In the genomic region with DNA sequence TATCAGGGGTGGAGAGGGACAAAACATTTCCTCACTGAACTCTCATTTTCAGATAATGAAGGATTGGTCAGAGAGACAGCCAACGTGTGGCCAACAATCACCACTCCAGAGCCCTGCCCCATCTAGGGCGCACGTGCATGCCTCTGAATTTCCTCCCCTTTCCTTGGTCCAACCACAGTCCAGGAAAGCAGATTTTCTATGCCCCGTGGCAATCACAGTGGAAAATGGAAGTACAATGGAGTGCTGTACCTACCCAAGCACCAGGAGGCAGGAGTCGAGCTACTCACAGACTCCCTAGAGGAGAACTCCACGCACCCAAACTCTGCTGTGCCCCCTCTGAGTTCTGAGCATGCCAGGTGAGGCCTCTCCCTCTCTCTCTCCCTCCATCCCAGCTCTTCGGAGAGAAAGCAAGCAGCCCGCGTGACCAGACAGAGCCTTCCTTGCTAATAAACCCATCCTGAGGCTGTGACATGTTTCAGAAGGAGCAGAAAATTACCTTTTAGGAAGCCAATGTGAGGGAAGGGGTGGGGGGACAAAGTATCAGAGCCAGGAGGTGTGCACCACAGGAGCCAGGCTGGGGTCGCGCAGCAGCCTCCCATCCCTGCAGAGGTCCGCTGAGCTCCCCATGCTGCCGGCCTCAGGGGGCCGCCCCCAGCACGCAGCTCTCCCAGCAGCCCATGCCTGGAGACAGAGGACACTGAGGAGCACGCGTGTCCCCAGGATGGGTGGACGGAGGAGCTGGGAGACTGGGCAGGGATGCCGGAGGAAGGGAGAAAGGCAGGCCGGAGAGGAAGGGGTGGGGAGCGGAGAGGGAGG, we compare ENCODE assay signal across 1 cellular context.
TF ChIP-seq lines count a peak whose summit lies in the region.

No MANE protein-coding gene starts in this region.

TF ChIP-seq in HCT116, 20 proteins besides CTCF, POLR2A, EP300 and RAD21 (continued from another document):
- TF ChIP-seq, protein P1, sequence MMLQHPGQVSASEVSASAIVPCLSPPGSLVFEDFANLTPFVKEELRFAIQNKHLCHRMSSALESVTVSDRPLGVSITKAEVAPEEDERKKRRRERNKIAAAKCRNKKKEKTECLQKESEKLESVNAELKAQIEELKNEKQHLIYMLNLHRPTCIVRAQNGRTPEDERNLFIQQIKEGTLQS (IDR thresholded peaks at IDR 0.05) = no peak
- no peak for TF ChIP-seq ZFX (IDR thresholded peaks at IDR 0.05)
- TF ChIP-seq, protein P2, sequence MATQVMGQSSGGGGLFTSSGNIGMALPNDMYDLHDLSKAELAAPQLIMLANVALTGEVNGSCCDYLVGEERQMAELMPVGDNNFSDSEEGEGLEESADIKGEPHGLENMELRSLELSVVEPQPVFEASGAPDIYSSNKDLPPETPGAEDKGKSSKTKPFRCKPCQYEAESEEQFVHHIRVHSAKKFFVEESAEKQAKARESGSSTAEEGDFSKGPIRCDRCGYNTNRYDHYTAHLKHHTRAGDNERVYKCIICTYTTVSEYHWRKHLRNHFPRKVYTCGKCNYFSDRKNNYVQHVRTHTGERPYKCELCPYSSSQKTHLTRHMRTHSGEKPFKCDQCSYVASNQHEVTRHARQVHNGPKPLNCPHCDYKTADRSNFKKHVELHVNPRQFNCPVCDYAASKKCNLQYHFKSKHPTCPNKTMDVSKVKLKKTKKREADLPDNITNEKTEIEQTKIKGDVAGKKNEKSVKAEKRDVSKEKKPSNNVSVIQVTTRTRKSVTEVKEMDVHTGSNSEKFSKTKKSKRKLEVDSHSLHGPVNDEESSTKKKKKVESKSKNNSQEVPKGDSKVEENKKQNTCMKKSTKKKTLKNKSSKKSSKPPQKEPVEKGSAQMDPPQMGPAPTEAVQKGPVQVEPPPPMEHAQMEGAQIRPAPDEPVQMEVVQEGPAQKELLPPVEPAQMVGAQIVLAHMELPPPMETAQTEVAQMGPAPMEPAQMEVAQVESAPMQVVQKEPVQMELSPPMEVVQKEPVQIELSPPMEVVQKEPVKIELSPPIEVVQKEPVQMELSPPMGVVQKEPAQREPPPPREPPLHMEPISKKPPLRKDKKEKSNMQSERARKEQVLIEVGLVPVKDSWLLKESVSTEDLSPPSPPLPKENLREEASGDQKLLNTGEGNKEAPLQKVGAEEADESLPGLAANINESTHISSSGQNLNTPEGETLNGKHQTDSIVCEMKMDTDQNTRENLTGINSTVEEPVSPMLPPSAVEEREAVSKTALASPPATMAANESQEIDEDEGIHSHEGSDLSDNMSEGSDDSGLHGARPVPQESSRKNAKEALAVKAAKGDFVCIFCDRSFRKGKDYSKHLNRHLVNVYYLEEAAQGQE (IDR thresholded peaks at IDR 0.05; ENCODE audit: low read depth) = no peak
- no peak for TF ChIP-seq ELF1 (IDR thresholded peaks at IDR 0.05; ENCODE audit: borderline replicate concordance, low read depth)
- no peak for TF ChIP-seq SIN3A (IDR thresholded peaks at IDR 0.05; ENCODE audit: low read depth)
- TF ChIP-seq CEBPB (IDR thresholded peaks at IDR 0.05; ENCODE audit: low read depth) = no peak
- no peak for TF ChIP-seq FOSL1 (IDR thresholded peaks at IDR 0.05; ENCODE audit: low read depth)
- no peak for TF ChIP-seq EZH2phosphoT487 (IDR thresholded peaks at IDR 0.05; ENCODE audit: borderline replicate concordance)
- no peak for TF ChIP-seq EGR1 (IDR thresholded peaks at IDR 0.05; ENCODE audit: low read depth)
- TF ChIP-seq CBX3 (IDR thresholded peaks at IDR 0.05; ENCODE audit: low read depth) = no peak
- TF ChIP-seq EZH2 (IDR thresholded peaks at IDR 0.05) = no peak
- TF ChIP-seq SRF (IDR thresholded peaks at IDR 0.05; ENCODE audit: low read depth) = no peak
- TF ChIP-seq YY1 (IDR thresholded peaks at IDR 0.05; ENCODE audit: extremely low read depth, insufficient replicate concordance, low read depth, low read length) = no peak
